Comparison of ENCODE assay signal across 22 cellular contexts in the genomic region with DNA sequence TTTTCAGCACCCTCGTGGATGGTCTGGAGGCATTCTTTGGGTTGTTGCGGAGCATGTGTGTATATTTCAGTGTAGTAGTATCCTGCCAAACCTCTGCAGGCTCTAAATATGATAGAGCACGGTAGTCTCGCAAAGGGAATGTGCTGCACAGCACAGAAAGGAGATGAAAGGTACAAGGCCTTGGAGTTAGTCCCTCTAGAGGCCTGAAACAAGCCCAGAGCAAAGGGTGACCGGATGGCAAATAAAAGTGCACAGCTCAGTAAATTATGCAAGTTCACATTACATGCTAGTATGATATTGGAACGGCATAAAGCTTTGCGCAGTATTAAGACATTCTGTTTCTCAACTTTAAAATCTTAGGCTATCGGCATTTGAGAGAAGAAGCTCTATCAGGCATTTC.
"Had no signal": no experiment of that assay in that cellular context is flagged by ENCODE, and none has a peak within 500 bp of the region (broad histone marks: within the 10 kb centered on the region; RNA-seq: fewer than 3 reads in every experiment).

No MANE protein-coding gene starts in this region.

- H3K9ac ChIP-seq: SK-N-SH had no signal

- DNase-seq: Kasumi-1, KG1, MM.1S, NCI-H1048, NCI-H1105 treated with DMSO at 0.1 percent for 48 hours, NCI-H1417 treated with DMSO at 0.1 percent for 48 hours, NCI-H146, NCI-H1694 treated with DMSO at 0.1 percent for 48 hours, NCI-H1930, NCI-H2081, NCI-H2107, NCI-H2227 treated with DMSO at 0.1 percent for 48 hours, NCI-H524, NCI-H69, NCI-H774, PC-3, SHP77, SK-N-SH, SW 1271 had no signal

- H3K9me3 ChIP-seq: SK-N-SH had no signal

- H3K4me2 ChIP-seq: SK-N-SH had no signal

- H3K9me2 ChIP-seq: SK-N-SH had no signal

- ATAC-seq: Panc1, PC-3 had no signal

- H3K27ac ChIP-seq: HL-60, RWPE1 had no signal
